In genomic region chr17:74493381-74493833, GRCh38 we compare ENCODE assay signal across 8 cellular contexts. TPM values are rescaled to one million over a fixed set of nuclear protein-coding genes. Genes with fewer than 3 reads are reported as not detected.
DNase-seq lines count a peak whose midpoint lies in the region; ATAC-seq and TF ChIP-seq lines count a peak whose summit lies in the region.

No MANE protein-coding gene starts in this region.

- intact Hi-C loops in cardiac septum (cut with DNase I) (loop anchor here (1.0 kb wide), 1 partner anchor 125 kb away; no protein-coding TSS in a partner anchor), posterior cingulate gyrus (cut with DNase I) (loop anchor here (10.0 kb wide), 1 partner anchor 189 kb away; no protein-coding TSS in a partner anchor)

- H3K27ac ChIP-seq in SU-DHL-6 (ENCODE audit: low read depth, low read length) = no peak overlapping the region

- DNase-seq in GM10266 (ENCODE audit: extremely low spot score) (peak; percentile 65), LoVo (ENCODE audit: low spot score) (peak; percentile 71), cardiac septum (ENCODE audit: low spot score) (peak; percentile 84), posterior cingulate gyrus (peak; percentile 50 to 94 (median 76))
- DNase-seq in activated naive CD8-positive, alpha-beta T cell treated with anti-CD3 and anti-CD28 coated beads, Interleukin-2, amount 50 U/mL, for 16 hours (ENCODE audit: low read depth, low spot score) = peak; percentile 26

- no peaks in the 10 kb centered on the region for H3K79me2 ChIP-seq in SU-DHL-6 (ENCODE audit: insufficient read depth, low read length)

- no peaks in the 10 kb centered on the region for H3K36me3 ChIP-seq in SU-DHL-6 (ENCODE audit: low read length)

- H2AFZ ChIP-seq in SU-DHL-6 (ENCODE audit: low read depth, low read length, severe bottlenecking) = no peak overlapping the region

- no peaks in the 10 kb centered on the region for H3K9me3 ChIP-seq in SU-DHL-6 (ENCODE audit: insufficient read depth, low read length)

- no peaks in the 10 kb centered on the region for H3F3A ChIP-seq in SU-DHL-6 (ENCODE audit: insufficient read depth)

- H3K4me3 ChIP-seq in SU-DHL-6 (ENCODE audit: insufficient read depth, low read length, poor library complexity, severe bottlenecking) = no peak overlapping the region

- ATAC-seq in HG03378 (IDR thresholded peaks at IDR 0.05; ENCODE audit: unreplicated experiment) (no peak), GM21526 (IDR thresholded peaks at IDR 0.05; ENCODE audit: low FRiP score, unreplicated experiment) (no peak)

- no peaks in the 10 kb centered on the region for H4K20me1 ChIP-seq in SU-DHL-6 (ENCODE audit: low read depth, low read length)

- H3K9me2 ChIP-seq in SU-DHL-6 (replicated peaks; ENCODE audit: insufficient read depth, low read length) = no peaks in the 10 kb centered on the region

- peak; percentile 92 for TF ChIP-seq CTCF in GM10266 (IDR thresholded peaks at IDR 0.05; ENCODE audit: control insufficient read depth, insufficient read depth, low read depth, missing control alignments)
- peak; percentile 67 for TF ChIP-seq CTCF in SU-DHL-6 (IDR thresholded peaks at IDR 0.05; ENCODE audit: insufficient read depth, low read length, poor library complexity, severe bottlenecking)

- no peak overlapping the region for H3K4me2 ChIP-seq in SU-DHL-6 (ENCODE audit: low read depth, low read length, poor library complexity, severe bottlenecking)

- H3K27me3 ChIP-seq in SU-DHL-6 (ENCODE audit: low read length) = no peaks in the 10 kb centered on the region

- H3K9ac ChIP-seq in SU-DHL-6 (ENCODE audit: low read length) = no peak overlapping the region

RNA-seq across cellular contexts. Expression of gene CD300A, which starts 27.0 kb away (rescaled TPM):
- 2.6 TPM for total RNA-seq in cardiac septum

RNA-seq across cellular contexts. Expression of gene CD300LB, which starts 37.9 kb away (rescaled TPM):
- not detected for total RNA-seq in cardiac septum

RNA-seq across cellular contexts. Expression of gene CD300C, which starts 52.5 kb away (rescaled TPM):
- total RNA-seq in cardiac septum = 0.24 TPM

Comparison
In these comparisons a context has a peak if more than half of its experiments do, and no peak if none do; other contexts are left out.
1. DNase-seq: peak in every context shown above with its lines; median percentile 84 in cardiac septum; 76 in posterior cingulate gyrus; 71 in LoVo; 65 in GM10266; 26 in activated naive CD8-positive, alpha-beta T cell treated with anti-CD3 and anti-CD28 coated beads, Interleukin-2, amount 50 U/mL, for 16 hours.